24 cellular contexts compared by ENCODE assay signal in genomic region chrX:128616933-128617332, GRCh38.
"Had no signal": no experiment of that assay in that cellular context is flagged by ENCODE, and none has a peak within 500 bp of the region (broad histone marks: within the 10 kb centered on the region; RNA-seq: fewer than 3 reads in every experiment).

No MANE protein-coding gene starts in this region.

- H3K27ac ChIP-seq: esophagus squamous epithelium, gastroesophageal sphincter, right atrium auricular region, sigmoid colon, skin epidermis, thoracic aorta, transverse colon had no signal

- H3K36me3 ChIP-seq: esophagus squamous epithelium, gastroesophageal sphincter, right atrium auricular region, sigmoid colon, thoracic aorta, transverse colon had no signal

- H3K9me3 ChIP-seq: esophagus squamous epithelium, gastroesophageal sphincter, right atrium auricular region, sigmoid colon, thoracic aorta, transverse colon had no signal

- ATAC-seq: effector memory CD8-positive, alpha-beta T cell; gastroesophageal sphincter; left colon; left ventricle myocardium superior; stimulated activated naive B cell treated with anti-CD40 and anti-IgM and Interleukin-4, amounts not matched to agents 10 μg/mL and 1 μg/mL and 100 μg/mL, for 72 hours; stimulated activated naive CD8-positive, alpha-beta T cell treated with anti-CD3 and anti-CD28 coated beads, Interleukin-15, amount 100 ng/mL, for 72 hours had no signal

- H3K27me3 ChIP-seq: esophagus squamous epithelium, gastroesophageal sphincter, right atrium auricular region, sigmoid colon, transverse colon had no signal

- H3K4me3 ChIP-seq: esophagus squamous epithelium, gastroesophageal sphincter, lung, right atrium auricular region, sigmoid colon, skin epidermis, thoracic aorta, transverse colon had no signal

- FAIRE-seq: colon, kidney had no signal

- DNase-seq: effector memory CD8-positive, alpha-beta T cell; esophagus squamous epithelium; foreskin fibroblast; glutamatergic neuron; immature natural killer cell; kidney; left colon; left ventricle myocardium superior; mesendoderm; naive B cell; nephron progenitor cell; sigmoid colon; stimulated activated CD4-positive, alpha-beta T cell treated with anti-CD3 and anti-CD28 coated beads, Interleukin-2, amount 100 ng/mL, for 24 hours; stimulated activated CD4-positive, alpha-beta T cell treated with anti-CD3 and anti-CD28 coated beads, Interleukin-4, amount 100 ng/mL, for 4 hours; stimulated activated naive B cell treated with anti-CD40 and anti-IgM and Interleukin-4, amounts not matched to agents 10 μg/mL and 1 μg/mL and 100 μg/mL, for 72 hours; stimulated activated naive CD8-positive, alpha-beta T cell treated with anti-CD3 and anti-CD28 coated beads, Interleukin-15, amount 100 ng/mL, for 72 hours; substantia nigra; transverse colon had no signal

- H3K4me1 ChIP-seq: esophagus squamous epithelium, gastroesophageal sphincter, right atrium auricular region, sigmoid colon, transverse colon had no signal
